In genomic region chr11:93219440-93219839, GRCh38 we compare ENCODE assay signal across 16 cellular contexts. TPM values are rescaled to one million over a fixed set of nuclear protein-coding genes. Genes with fewer than 3 reads are reported as not detected.
DNase-seq lines count a peak whose midpoint lies in the region; ATAC-seq, FAIRE-seq and TF ChIP-seq lines count a peak whose summit lies in the region.
"Had no signal": no experiment of that assay in that cellular context is flagged by ENCODE, and none has a peak within 500 bp of the region (broad histone marks: within the 10 kb centered on the region; RNA-seq: fewer than 3 reads in every experiment).

No MANE protein-coding gene starts in this region.

- TF ChIP-seq CTCF in GM12865 (IDR thresholded peaks at IDR 0.05; ENCODE audit: insufficient read depth, low read depth, low read length, missing control alignments) (no peak), bronchial epithelial cell (IDR thresholded peaks at IDR 0.05; ENCODE audit: insufficient read depth, low read length, severe bottlenecking) (no peak), natural killer cell (IDR thresholded peaks at IDR 0.05) (no peak)

- H3K36me3 ChIP-seq in bronchial epithelial cell (ENCODE audit: control insufficient read depth, insufficient read depth, low read length) = no peaks in the 10 kb centered on the region
- H3K36me3 ChIP-seq: upper lobe of left lung had no signal

- H3K27ac Mint-ChIP-seq in natural killer cell = no peak overlapping the region
- H3K27ac Mint-ChIP-seq: stimulated activated memory B cell treated with anti-CD40 and anti-IgM and Interleukin-4, amounts not matched to agents 10 μg/mL and 1 μg/mL and 100 μg/mL, for 72 hours had no signal

- no peak for FAIRE-seq in bronchial epithelial cell (lab: Jason Lieb, UNC)
- FAIRE-seq: astrocyte, kidney had no signal

- no peak overlapping the region for H3K4me3 Mint-ChIP-seq in natural killer cell
- H3K4me3 Mint-ChIP-seq: stimulated activated memory B cell treated with anti-CD40 and anti-IgM and Interleukin-4, amounts not matched to agents 10 μg/mL and 1 μg/mL and 100 μg/mL, for 72 hours had no signal

- no peaks in the 10 kb centered on the region for H3K9me3 Mint-ChIP-seq in natural killer cell
- H3K9me3 Mint-ChIP-seq: stimulated activated memory B cell treated with anti-CD40 and anti-IgM and Interleukin-4, amounts not matched to agents 10 μg/mL and 1 μg/mL and 100 μg/mL, for 72 hours had no signal

- DNase-seq in GM12865 (ENCODE audit: low read depth) (peak; percentile 41), bronchial epithelial cell (ENCODE audit: low read depth) (peak; percentile 8), natural killer cell (no peak), NCI-H2227 (lab: John Stamatoyannopoulos, UW; ENCODE audit: unreplicated experiment) (no peak), iPS-NIHi7 (ENCODE audit: extremely low spot score) (no peak)
- DNase-seq: activated gamma-delta T cell, kidney, midbrain, MV-4-11, upper lobe of left lung had no signal

- peaks cover 21 to 32% of the 10 kb centered on the region in 2 donors for H3K27me3 Mint-ChIP-seq in natural killer cell (ENCODE audit: low read depth in 2 of 2)

- ATAC-seq in GM19351 (IDR thresholded peaks at IDR 0.05; ENCODE audit: unreplicated experiment) (peak; percentile 85), HG03469 (IDR thresholded peaks at IDR 0.05; ENCODE audit: unreplicated experiment) (peak; percentile 56), natural killer cell (no peak), HG02678 (IDR thresholded peaks at IDR 0.05; ENCODE audit: unreplicated experiment) (no peak)
- ATAC-seq: stimulated activated memory B cell treated with anti-CD40 and anti-IgM and Interleukin-4, amounts not matched to agents 10 μg/mL and 1 μg/mL and 100 μg/mL, for 72 hours had no signal

- H3K4me3 ChIP-seq in GM12865 (ENCODE audit: low read depth, low read length) = no peak overlapping the region
- H3K4me3 ChIP-seq in bronchial epithelial cell (ENCODE audit: low read depth, low read length) = no peak overlapping the region
- H3K4me3 ChIP-seq: coronary artery, upper lobe of left lung had no signal

- intact Hi-C loops in natural killer cell (cut with micrococcal nuclease) = no loop called here

- peaks cover 0 to 5% of the 10 kb centered on the region in 2 donors for H3K4me1 Mint-ChIP-seq in natural killer cell
- H3K4me1 Mint-ChIP-seq: stimulated activated memory B cell treated with anti-CD40 and anti-IgM and Interleukin-4, amounts not matched to agents 10 μg/mL and 1 μg/mL and 100 μg/mL, for 72 hours had no signal

- H3K27me3 ChIP-seq in bronchial epithelial cell (ENCODE audit: control insufficient read depth, insufficient read depth, low read length) = no peaks in the 10 kb centered on the region
- H3K27me3 ChIP-seq: upper lobe of left lung had no signal

- H3K36me3 Mint-ChIP-seq in natural killer cell = no peaks in the 10 kb centered on the region
- H3K36me3 Mint-ChIP-seq: stimulated activated memory B cell treated with anti-CD40 and anti-IgM and Interleukin-4, amounts not matched to agents 10 μg/mL and 1 μg/mL and 100 μg/mL, for 72 hours had no signal

RNA-seq across cellular contexts. Expression of gene SLC36A4, which starts 21.6 kb away (rescaled TPM):
- total RNA-seq in bronchial epithelial cell (4.2 and 4.4 TPM in 2 replicates), natural killer cell (10 to 100 TPM; 14.2 to 17.0 (median 14.6) TPM)

Comparison
In these comparisons a context has a peak if more than half of its experiments do, and no peak if none do; other contexts are left out.
1. DNase-seq: peak in GM12865 (single experiment) and bronchial epithelial cell (single experiment); none in natural killer cell (single experiment), NCI-H2227 (single experiment) and iPS-NIHi7 (single experiment).
2. ATAC-seq: peak in GM19351 (single experiment) and HG03469 (single experiment); none in natural killer cell (0 of 3) and HG02678 (single experiment).